ENCODE assay signal across 1 cellular context in genomic region chr17:62109378-62109902, GRCh38.
TF ChIP-seq lines count a peak whose summit lies in the region.

No MANE protein-coding gene starts in this region.

TF ChIP-seq in HepG2, 621 proteins besides CTCF, POLR2A, EP300 and RAD21 (continued from another document and continues in another):
- TF ChIP-seq, protein P1, sequence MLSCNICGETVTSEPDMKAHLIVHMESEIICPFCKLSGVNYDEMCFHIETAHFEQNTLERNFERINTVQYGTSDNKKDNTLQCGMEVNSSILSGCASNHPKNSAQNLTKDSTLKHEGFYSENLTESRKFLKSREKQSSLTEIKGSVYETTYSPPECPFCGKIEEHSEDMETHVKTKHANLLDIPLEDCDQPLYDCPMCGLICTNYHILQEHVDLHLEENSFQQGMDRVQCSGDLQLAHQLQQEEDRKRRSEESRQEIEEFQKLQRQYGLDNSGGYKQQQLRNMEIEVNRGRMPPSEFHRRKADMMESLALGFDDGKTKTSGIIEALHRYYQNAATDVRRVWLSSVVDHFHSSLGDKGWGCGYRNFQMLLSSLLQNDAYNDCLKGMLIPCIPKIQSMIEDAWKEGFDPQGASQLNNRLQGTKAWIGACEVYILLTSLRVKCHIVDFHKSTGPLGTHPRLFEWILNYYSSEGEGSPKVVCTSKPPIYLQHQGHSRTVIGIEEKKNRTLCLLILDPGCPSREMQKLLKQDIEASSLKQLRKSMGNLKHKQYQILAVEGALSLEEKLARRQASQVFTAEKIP (CRISPR knock-in tag; IDR thresholded peaks at IDR 0.05; ENCODE audit: borderline replicate concordance), result no peak
- peak; percentile 72 for TF ChIP-seq BCL6 (CRISPR knock-in tag; IDR thresholded peaks at IDR 0.05)
- TF ChIP-seq CBX2 (IDR thresholded peaks at IDR 0.05; ENCODE audit: low read depth, low read length), result no peak
- TF ChIP-seq CBX2 (CRISPR knock-in tag; IDR thresholded peaks at IDR 0.05; ENCODE audit: low read depth), result no peak
- TF ChIP-seq ZNF337 (CRISPR knock-in tag; IDR thresholded peaks at IDR 0.05; ENCODE audit: borderline replicate concordance, low read depth), result 0 out of 2 replicates have a peak, but pooled peaks have one; percentile 49
- no peak for TF ChIP-seq HHEX (CRISPR knock-in tag; IDR thresholded peaks at IDR 0.05)
- TF ChIP-seq SKI (IDR thresholded peaks at IDR 0.05; ENCODE audit: partially characterized antibody), result peak; percentile 56
- TF ChIP-seq RFXAP (CRISPR knock-in tag; IDR thresholded peaks at IDR 0.05; ENCODE audit: borderline replicate concordance), result peak; percentile 82; the same call in 1 of the 2 replicates
- TF ChIP-seq ELF3 (CRISPR knock-in tag; IDR thresholded peaks at IDR 0.05), result peak; percentile 81
- TF ChIP-seq ZNF333 (CRISPR knock-in tag; IDR thresholded peaks at IDR 0.05; ENCODE audit: borderline replicate concordance), result no peak
- no peak for TF ChIP-seq MED13 (CRISPR knock-in tag; IDR thresholded peaks at IDR 0.05)
- TF ChIP-seq ZNF597 (CRISPR knock-in tag; IDR thresholded peaks at IDR 0.05), result no peak
- TF ChIP-seq NFE2L1 (CRISPR knock-in tag; IDR thresholded peaks at IDR 0.05; ENCODE audit: borderline replicate concordance), result no peak
- TF ChIP-seq SMAD1 (CRISPR knock-in tag; IDR thresholded peaks at IDR 0.05; ENCODE audit: borderline replicate concordance, low read depth), result 0 out of 2 replicates have a peak, but pooled peaks have one; percentile 78
- peak; percentile 58; the same call in 1 of the 2 replicates for TF ChIP-seq ZFP91 (CRISPR knock-in tag; IDR thresholded peaks at IDR 0.05; ENCODE audit: borderline replicate concordance)
- TF ChIP-seq, protein P2, sequence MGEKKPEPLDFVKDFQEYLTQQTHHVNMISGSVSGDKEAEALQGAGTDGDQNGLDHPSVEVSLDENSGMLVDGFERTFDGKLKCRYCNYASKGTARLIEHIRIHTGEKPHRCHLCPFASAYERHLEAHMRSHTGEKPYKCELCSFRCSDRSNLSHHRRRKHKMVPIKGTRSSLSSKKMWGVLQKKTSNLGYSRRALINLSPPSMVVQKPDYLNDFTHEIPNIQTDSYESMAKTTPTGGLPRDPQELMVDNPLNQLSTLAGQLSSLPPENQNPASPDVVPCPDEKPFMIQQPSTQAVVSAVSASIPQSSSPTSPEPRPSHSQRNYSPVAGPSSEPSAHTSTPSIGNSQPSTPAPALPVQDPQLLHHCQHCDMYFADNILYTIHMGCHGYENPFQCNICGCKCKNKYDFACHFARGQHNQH (CRISPR knock-in tag; IDR thresholded peaks at IDR 0.05), result peak; percentile 93; the same call in 1 of the 2 replicates
- 0 out of 2 replicates have a peak, but pooled peaks have one; percentile 70 for TF ChIP-seq HBP1 (CRISPR knock-in tag; IDR thresholded peaks at IDR 0.05; ENCODE audit: low read depth)
- no peak for TF ChIP-seq PBX2 (CRISPR knock-in tag; IDR thresholded peaks at IDR 0.05)
- peak; percentile 80 for TF ChIP-seq TEAD3 (CRISPR knock-in tag; optimal IDR thresholded peaks at IDR 0.05; ENCODE audit: borderline replicate concordance)
- no peak for TF ChIP-seq ZNF18 (CRISPR knock-in tag; IDR thresholded peaks at IDR 0.05; ENCODE audit: insufficient replicate concordance)
- TF ChIP-seq REPIN1 (CRISPR knock-in tag; IDR thresholded peaks at IDR 0.05; ENCODE audit: borderline replicate concordance, low read depth), result peak; percentile 92
- TF ChIP-seq ZNF354B (CRISPR knock-in tag; IDR thresholded peaks at IDR 0.05), result no peak
- TF ChIP-seq DR1 (CRISPR knock-in tag; IDR thresholded peaks at IDR 0.05), result no peak
- TF ChIP-seq ZNF543 (CRISPR knock-in tag; IDR thresholded peaks at IDR 0.05), result no peak
- no peak for TF ChIP-seq ZBTB39 (CRISPR knock-in tag; IDR thresholded peaks at IDR 0.05)
- TF ChIP-seq ZNF3 (CRISPR knock-in tag; IDR thresholded peaks at IDR 0.05), result no peak
- TF ChIP-seq PAF1 (CRISPR knock-in tag; IDR thresholded peaks at IDR 0.05), result no peak
- TF ChIP-seq, protein P3, sequence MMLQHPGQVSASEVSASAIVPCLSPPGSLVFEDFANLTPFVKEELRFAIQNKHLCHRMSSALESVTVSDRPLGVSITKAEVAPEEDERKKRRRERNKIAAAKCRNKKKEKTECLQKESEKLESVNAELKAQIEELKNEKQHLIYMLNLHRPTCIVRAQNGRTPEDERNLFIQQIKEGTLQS (CRISPR knock-in tag; IDR thresholded peaks at IDR 0.05), result no peak
- no peak for TF ChIP-seq HNRNPK (IDR thresholded peaks at IDR 0.05; ENCODE audit: low read depth, low read length, poor library complexity, severe bottlenecking)
- no peak for TF ChIP-seq MBNL3 (CRISPR knock-in tag; conservative IDR thresholded peaks at IDR 0.05)
- TF ChIP-seq ZNF414 (CRISPR knock-in tag; IDR thresholded peaks at IDR 0.05), result peak; percentile 78; the same call in 1 of the 2 replicates
- TF ChIP-seq, protein P4, sequence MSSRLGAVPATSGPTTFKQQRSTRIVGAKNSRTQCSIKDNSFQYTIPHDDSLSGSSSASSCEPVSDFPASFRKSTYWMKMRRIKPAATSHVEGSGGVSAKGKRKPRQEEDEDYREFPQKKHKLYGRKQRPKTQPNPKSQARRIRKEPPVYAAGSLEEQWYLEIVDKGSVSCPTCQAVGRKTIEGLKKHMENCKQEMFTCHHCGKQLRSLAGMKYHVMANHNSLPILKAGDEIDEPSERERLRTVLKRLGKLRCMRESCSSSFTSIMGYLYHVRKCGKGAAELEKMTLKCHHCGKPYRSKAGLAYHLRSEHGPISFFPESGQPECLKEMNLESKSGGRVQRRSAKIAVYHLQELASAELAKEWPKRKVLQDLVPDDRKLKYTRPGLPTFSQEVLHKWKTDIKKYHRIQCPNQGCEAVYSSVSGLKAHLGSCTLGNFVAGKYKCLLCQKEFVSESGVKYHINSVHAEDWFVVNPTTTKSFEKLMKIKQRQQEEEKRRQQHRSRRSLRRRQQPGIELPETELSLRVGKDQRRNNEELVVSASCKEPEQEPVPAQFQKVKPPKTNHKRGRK (CRISPR knock-in tag; IDR thresholded peaks at IDR 0.05), result no peak
- TF ChIP-seq, protein P5, sequence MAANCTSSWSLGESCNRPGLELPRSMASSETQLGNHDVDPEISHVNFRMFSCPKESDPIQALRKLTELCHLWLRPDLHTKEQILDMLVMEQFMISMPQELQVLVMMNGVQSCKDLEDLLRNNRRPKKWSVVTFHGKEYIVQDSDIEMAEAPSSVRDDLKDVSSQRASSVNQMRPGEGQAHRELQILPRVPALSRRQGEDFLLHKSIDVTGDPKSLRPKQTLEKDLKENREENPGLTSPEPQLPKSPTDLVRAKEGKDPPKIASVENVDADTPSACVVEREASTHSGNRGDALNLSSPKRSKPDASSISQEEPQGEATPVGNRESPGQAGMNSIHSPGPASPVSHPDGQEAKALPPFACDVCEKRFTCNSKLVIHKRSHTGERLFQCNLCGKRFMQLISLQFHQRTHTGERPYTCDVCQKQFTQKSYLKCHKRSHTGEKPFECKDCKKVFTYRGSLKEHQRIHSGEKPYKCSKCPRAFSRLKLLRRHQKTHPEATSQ (CRISPR knock-in tag; IDR thresholded peaks at IDR 0.05; ENCODE audit: borderline replicate concordance), result peak; percentile 63; the same call in 1 of the 2 replicates
- no peak for TF ChIP-seq RFX5 (IDR thresholded peaks at IDR 0.05; ENCODE audit: low read depth, low read length)
- TF ChIP-seq, protein P6, sequence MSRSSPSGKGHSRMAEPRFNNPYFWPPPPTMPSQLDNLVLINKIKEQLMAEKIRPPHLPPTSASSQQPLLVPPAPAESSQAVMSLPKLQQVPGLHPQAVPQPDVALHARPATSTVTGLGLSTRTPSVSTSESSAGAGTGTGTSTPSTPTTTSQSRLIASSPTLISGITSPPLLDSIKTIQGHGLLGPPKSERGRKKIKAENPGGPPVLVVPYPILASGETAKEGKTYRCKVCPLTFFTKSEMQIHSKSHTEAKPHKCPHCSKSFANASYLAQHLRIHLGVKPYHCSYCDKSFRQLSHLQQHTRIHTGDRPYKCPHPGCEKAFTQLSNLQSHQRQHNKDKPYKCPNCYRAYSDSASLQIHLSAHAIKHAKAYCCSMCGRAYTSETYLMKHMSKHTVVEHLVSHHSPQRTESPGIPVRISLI (CRISPR knock-in tag; IDR thresholded peaks at IDR 0.05; ENCODE audit: borderline replicate concordance), result peak; percentile 67; the same call in 1 of the 2 replicates
- TF ChIP-seq BHLHE40 (IDR thresholded peaks at IDR 0.05; ENCODE audit: low read length), result no peak
- TF ChIP-seq ATAD3A (CRISPR knock-in tag; IDR thresholded peaks at IDR 0.05), result 0 out of 2 replicates have a peak, but pooled peaks have one; percentile 70
- peak; percentile 29; the same call in 1 of the 2 replicates for TF ChIP-seq RCOR2 (CRISPR knock-in tag; IDR thresholded peaks at IDR 0.05)
- no peak for TF ChIP-seq SAFB2 (CRISPR knock-in tag; IDR thresholded peaks at IDR 0.05; ENCODE audit: borderline replicate concordance, low read depth)
- no peak for TF ChIP-seq SUZ12 (IDR thresholded peaks at IDR 0.05; ENCODE audit: low read depth, low read length)
- TF ChIP-seq ZNF451 (CRISPR knock-in tag; IDR thresholded peaks at IDR 0.05), result 0 out of 2 replicates have a peak, but pooled peaks have one; percentile 48
- peak; percentile 79; the same call in 1 of the 2 replicates for TF ChIP-seq ZNF598 (CRISPR knock-in tag; IDR thresholded peaks at IDR 0.05; ENCODE audit: borderline replicate concordance)
- TF ChIP-seq FOSL2 (CRISPR knock-in tag; IDR thresholded peaks at IDR 0.05), result peak; percentile 52
- peak; percentile 64 for TF ChIP-seq CEBPG (CRISPR knock-in tag; IDR thresholded peaks at IDR 0.05)
- TF ChIP-seq MEIS1 (CRISPR knock-in tag; IDR thresholded peaks at IDR 0.05; ENCODE audit: borderline replicate concordance), result no peak; the same call in 1 of the 2 replicates
- peak; percentile 67; the same call in 1 of the 2 replicates for TF ChIP-seq ZKSCAN1 (IDR thresholded peaks at IDR 0.05; ENCODE audit: low read length)
